In genomic region chr17:17570207-17570797, GRCh38 we compare ENCODE assay signal across 1 cellular context.
TF ChIP-seq lines count a peak whose summit lies in the region.

No MANE protein-coding gene starts in this region.

TF ChIP-seq in HepG2, 621 proteins besides CTCF, POLR2A, EP300 and RAD21 (continued from another document):
- TF ChIP-seq ZBTB40 (IDR thresholded peaks at IDR 0.05) (no peak), ZBTB40 (CRISPR knock-in tag; IDR thresholded peaks at IDR 0.05) (peak; percentile 4; the same call in 1 of the 2 replicates), MTERF4 (CRISPR knock-in tag; IDR thresholded peaks at IDR 0.05) (peak; percentile 35; the same call in 1 of the 2 replicates), HIC2 (CRISPR knock-in tag; IDR thresholded peaks at IDR 0.05; ENCODE audit: low read depth) (peak; percentile 35; the same call in 1 of the 2 replicates), ZFP91 (CRISPR knock-in tag; IDR thresholded peaks at IDR 0.05; ENCODE audit: borderline replicate concordance) (peak; percentile 68), ATF2 (CRISPR knock-in tag; IDR thresholded peaks at IDR 0.05) (peak; percentile 16; the same call in 1 of the 2 replicates), TSC22D2 (CRISPR knock-in tag; IDR thresholded peaks at IDR 0.05; ENCODE audit: borderline replicate concordance) (no peak), FOXK2 (IDR thresholded peaks at IDR 0.05) (no peak), XRCC5 (optimal IDR thresholded peaks at IDR 0.05; ENCODE audit: low read length) (peak; percentile 77), TOE1 (CRISPR knock-in tag; IDR thresholded peaks at IDR 0.05) (no peak), TCF7 (IDR thresholded peaks at IDR 0.05; ENCODE audit: low read depth) (no peak), AHR (CRISPR knock-in tag; IDR thresholded peaks at IDR 0.05) (peak; percentile 42; the same call in 1 of the 2 replicates), ZNF501 (CRISPR knock-in tag; IDR thresholded peaks at IDR 0.05) (peak; percentile 53), ZFP90 (CRISPR knock-in tag; IDR thresholded peaks at IDR 0.05; ENCODE audit: borderline replicate concordance) (no peak)
